In genomic region chr7:121798896-121799295, GRCh38 we compare ENCODE assay signal across 1 cellular context.
TF ChIP-seq lines count a peak whose summit lies in the region.

No MANE protein-coding gene starts in this region.

TF ChIP-seq in H1, 55 proteins besides CTCF, POLR2A, EP300 and RAD21:
- TF ChIP-seq, protein P1, sequence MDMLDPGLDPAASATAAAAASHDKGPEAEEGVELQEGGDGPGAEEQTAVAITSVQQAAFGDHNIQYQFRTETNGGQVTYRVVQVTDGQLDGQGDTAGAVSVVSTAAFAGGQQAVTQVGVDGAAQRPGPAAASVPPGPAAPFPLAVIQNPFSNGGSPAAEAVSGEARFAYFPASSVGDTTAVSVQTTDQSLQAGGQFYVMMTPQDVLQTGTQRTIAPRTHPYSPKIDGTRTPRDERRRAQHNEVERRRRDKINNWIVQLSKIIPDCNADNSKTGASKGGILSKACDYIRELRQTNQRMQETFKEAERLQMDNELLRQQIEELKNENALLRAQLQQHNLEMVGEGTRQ (IDR thresholded peaks at IDR 0.05; ENCODE audit: low read length): no peak
- TF ChIP-seq ASH2L (IDR thresholded peaks at IDR 0.05; ENCODE audit: low read length): no peak
- TF ChIP-seq CTBP2 (IDR thresholded peaks at IDR 0.05; ENCODE audit: borderline replicate concordance, insufficient read depth, insufficient read length, low read length): no peak
- no peak for TF ChIP-seq SIRT6 (IDR thresholded peaks at IDR 0.05; ENCODE audit: low read length)
- TF ChIP-seq NRF1 (IDR thresholded peaks at IDR 0.05; ENCODE audit: low read depth, low read length): no peak
- peak in 1 of 2 experiments; percentile 48; a peak in 1 of 4 replicates for TF ChIP-seq HDAC2 (IDR thresholded peaks at IDR 0.05; ENCODE audit: borderline replicate concordance in 1 of 2, low read depth in 2 of 2, low read length in 2 of 2)
- no peak for TF ChIP-seq YY1 (IDR thresholded peaks at IDR 0.05; ENCODE audit: low read depth, low read length)
- no peak for TF ChIP-seq TBP (IDR thresholded peaks at IDR 0.05; ENCODE audit: low read depth, low read length)
- TF ChIP-seq SRF (IDR thresholded peaks at IDR 0.05; ENCODE audit: low read depth, low read length): no peak
- TF ChIP-seq POLR2AphosphoS5 (IDR thresholded peaks at IDR 0.05; ENCODE audit: low read depth, low read length): no peak
- 0 out of 2 replicates have a peak, but pooled peaks have one; percentile 26 for TF ChIP-seq TEAD4 (IDR thresholded peaks at IDR 0.05; ENCODE audit: low read depth, low read length)
- no peak for TF ChIP-seq BRCA1 (IDR thresholded peaks at IDR 0.05; ENCODE audit: low read depth, low read length)
- TF ChIP-seq KDM1A (IDR thresholded peaks at IDR 0.05; ENCODE audit: borderline replicate concordance, low read length): no peak
- peak; percentile 49; the same call in 1 of the 2 replicates for TF ChIP-seq TAF1 (IDR thresholded peaks at IDR 0.05; ENCODE audit: low read depth, low read length)
- no peak for TF ChIP-seq CBX8 (IDR thresholded peaks at IDR 0.05; ENCODE audit: borderline replicate concordance, low read depth, low read length)
- TF ChIP-seq CHD2 (IDR thresholded peaks at IDR 0.05; ENCODE audit: low read length): no peak
- TF ChIP-seq RXRA (IDR thresholded peaks at IDR 0.05; ENCODE audit: insufficient read depth, low read depth, low read length): no peak
- no peak for TF ChIP-seq SP2 (IDR thresholded peaks at IDR 0.05; ENCODE audit: low read length)
- no peak for TF ChIP-seq MAFK (IDR thresholded peaks at IDR 0.05; ENCODE audit: low read depth, low read length)
- TF ChIP-seq SAP30 (IDR thresholded peaks at IDR 0.05; ENCODE audit: insufficient read depth, insufficient replicate concordance, low read length): no peak
- TF ChIP-seq CBX5 (IDR thresholded peaks at IDR 0.05; ENCODE audit: low read depth, low read length): no peak
- TF ChIP-seq EZH2 (IDR thresholded peaks at IDR 0.05; ENCODE audit: low read depth, low read length, severe bottlenecking): no peak
- TF ChIP-seq SUZ12 (IDR thresholded peaks at IDR 0.05; ENCODE audit: low read length): no peak
- no peak for TF ChIP-seq CHD1 (IDR thresholded peaks at IDR 0.05; ENCODE audit: low read depth, low read length)
- TF ChIP-seq SIX5 (IDR thresholded peaks at IDR 0.05; ENCODE audit: low read depth, low read length): no peak
- no peak for TF ChIP-seq SIN3A (conservative IDR thresholded peaks at IDR 0.05 in 1 of 2, IDR thresholded peaks at IDR 0.05 in 1 of 2; ENCODE audit: low read depth in 1 of 2, low read length in 2 of 2)
